ENCODE assay signal across 8 cellular contexts in the genomic region with DNA sequence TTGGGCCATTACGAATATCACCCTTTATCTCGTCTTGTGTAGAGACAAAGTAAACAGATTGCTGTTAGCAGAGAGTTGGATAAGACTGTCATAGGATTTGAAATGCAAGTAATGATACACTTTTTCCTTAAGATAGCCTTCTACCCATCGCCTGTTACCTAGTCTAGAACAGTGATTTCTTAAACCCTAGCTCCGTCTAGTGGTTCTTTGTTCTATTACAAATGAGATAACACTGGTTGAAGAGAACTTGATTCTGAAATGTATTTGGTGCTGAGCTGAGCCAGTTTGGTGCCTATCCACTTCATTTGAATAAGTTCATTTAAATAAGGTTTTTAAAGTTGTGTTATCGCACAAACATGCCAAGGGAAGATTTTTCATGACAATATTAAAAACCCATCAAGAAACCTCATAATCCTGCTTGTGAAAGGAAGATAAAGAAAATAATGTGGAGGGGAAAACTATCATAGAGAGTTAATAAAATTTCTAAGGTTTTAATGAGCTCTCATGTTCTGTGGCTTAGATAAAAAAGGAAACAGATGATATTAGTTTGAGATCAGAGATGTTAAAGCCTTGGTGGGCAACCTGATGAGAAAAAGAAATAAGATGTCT. TPM values are rescaled to one million over a fixed set of nuclear protein-coding genes. Genes with fewer than 3 reads are reported as not detected.
DNase-seq lines count a peak whose midpoint lies in the region; ATAC-seq, FAIRE-seq and TF ChIP-seq lines count a peak whose summit lies in the region.

No MANE protein-coding gene starts in this region.

- no peak for TF ChIP-seq POLR2A in GM12891 (IDR thresholded peaks at IDR 0.05; ENCODE audit: low read depth, low read length)

- POLR2A ChIA-PET in WTC11 (lab: Charles Lee): no interaction called here

- no peak overlapping the region for H3K27ac ChIP-seq in smooth muscle cell (ENCODE audit: low read depth)

- H3K4me3 ChIP-seq in smooth muscle cell: no peak overlapping the region

- H3K4me1 ChIP-seq in smooth muscle cell (ENCODE audit: low read depth): no peaks in the 10 kb centered on the region

- intact Hi-C loops in left ventricle myocardium superior (cut with micrococcal nuclease): no loop called here

- no peaks in the 10 kb centered on the region for H3K36me3 ChIP-seq in smooth muscle cell (ENCODE audit: low read depth)

- peaks cover 35% of the 10 kb centered on the region for H3K27me3 Mint-ChIP-seq in WTC11 (ENCODE audit: low read depth)

- no peaks in the 10 kb centered on the region for H3K9me3 ChIP-seq in smooth muscle cell (replicated peaks; ENCODE audit: low read depth)

- no peaks in the 10 kb centered on the region for H4K20me1 ChIP-seq in smooth muscle cell (ENCODE audit: low read depth)

- H3K9ac ChIP-seq in smooth muscle cell (ENCODE audit: low read depth): no peak overlapping the region

- DNase-seq in AG08396 (ENCODE audit: low spot score) (peak; percentile 56), GM12891 (ENCODE audit: insufficient read length, low spot score) (no peak), NCI-H2107 (lab: John Stamatoyannopoulos, UW) (peak; percentile 62), WTC11 (ENCODE audit: low spot score) (no peak), left ventricle myocardium superior (no peak), smooth muscle cell (lab: John Stamatoyannopoulos, UW; ENCODE audit: unreplicated experiment) (no peak)

- no peaks in the 10 kb centered on the region for H3K36me3 Mint-ChIP-seq in WTC11

- no peak overlapping the region for H2AFZ ChIP-seq in smooth muscle cell (ENCODE audit: low read depth)

- no peak overlapping the region for H3K4me3 Mint-ChIP-seq in WTC11

- peaks cover 10% of the 10 kb centered on the region for H3K4me1 Mint-ChIP-seq in WTC11

- TF ChIP-seq CTCF in WTC11 (IDR thresholded peaks at IDR 0.05): peak; percentile 19; the same call in 1 of the 2 replicates
- TF ChIP-seq CTCF in smooth muscle cell (IDR thresholded peaks at IDR 0.05; ENCODE audit: borderline replicate concordance, insufficient read depth, poor library complexity, severe bottlenecking): peak; percentile 53

- no peaks in the 10 kb centered on the region for H3K9me3 Mint-ChIP-seq in WTC11

- H3F3A ChIP-seq in smooth muscle cell (ENCODE audit: low read depth): no peaks in the 10 kb centered on the region

- H3K79me2 ChIP-seq in smooth muscle cell (ENCODE audit: low read depth): no peaks in the 10 kb centered on the region

- H3K4me2 ChIP-seq in smooth muscle cell: no peak overlapping the region

- FAIRE-seq in GM12891 (lab: Jason Lieb, UNC): peak; percentile 81

- no peak overlapping the region for H3K27ac Mint-ChIP-seq in WTC11

- CTCF ChIA-PET in WTC11 (lab: Charles Lee): interaction anchor here (0.6 to 3.8 kb wide), 23 partner anchors 9 to 761 kb away, joined by 3 to 64 read pairs (median 5); no protein-coding TSS in a partner anchor

- ATAC-seq in WTC11 (peak; percentile 19), left ventricle myocardium superior (peak; percentile 65), HG02884 (IDR thresholded peaks at IDR 0.05; ENCODE audit: unreplicated experiment) (no peak), HG03432 (IDR thresholded peaks at IDR 0.05; ENCODE audit: unreplicated experiment) (no peak)

- 30% methylated on average over 5 of the region's 5 CpGs for WGBS in smooth muscle cell (ENCODE audit: low lambda C conversion rate)

- H3K27me3 ChIP-seq in smooth muscle cell (ENCODE audit: low read depth): peaks cover 34% of the 10 kb centered on the region

TF ChIP-seq in GM12891, 5 proteins besides CTCF, POLR2A, EP300 and RAD21:
- TF ChIP-seq POU2F2 (IDR thresholded peaks at IDR 0.05; ENCODE audit: low read depth, low read length): no peak
- TF ChIP-seq SPI1 (IDR thresholded peaks at IDR 0.05; ENCODE audit: low read depth, low read length): no peak
- no peak for TF ChIP-seq PAX5 (IDR thresholded peaks at IDR 0.05; ENCODE audit: insufficient read depth, low read length, severe bottlenecking)
- TF ChIP-seq POLR2AphosphoS5 (IDR thresholded peaks at IDR 0.05; ENCODE audit: low read depth, low read length): no peak
- no peak for TF ChIP-seq TAF1 (IDR thresholded peaks at IDR 0.05; ENCODE audit: low read depth, low read length)

TF ChIP-seq in WTC11, 78 proteins besides CTCF, POLR2A, EP300 and RAD21 (continues in another document):
- TF ChIP-seq TEAD4 (CRISPR knock-in tag; IDR thresholded peaks at IDR 0.05): no peak
- TF ChIP-seq ZNF671 (CRISPR knock-in tag; IDR thresholded peaks at IDR 0.05): no peak
- no peak for TF ChIP-seq SOX15 (CRISPR knock-in tag; IDR thresholded peaks at IDR 0.05)
- no peak for TF ChIP-seq ZNF317 (CRISPR knock-in tag; IDR thresholded peaks at IDR 0.05; ENCODE audit: borderline replicate concordance, low read depth)
- no peak for TF ChIP-seq ZNF138 (CRISPR knock-in tag; conservative IDR thresholded peaks at IDR 0.05)
- no peak for TF ChIP-seq AFF4 (CRISPR knock-in tag; IDR thresholded peaks at IDR 0.05; ENCODE audit: borderline replicate concordance)
- no peak for TF ChIP-seq FOXJ3 (CRISPR knock-in tag; IDR thresholded peaks at IDR 0.05; ENCODE audit: borderline replicate concordance)
- TF ChIP-seq, protein P1, sequence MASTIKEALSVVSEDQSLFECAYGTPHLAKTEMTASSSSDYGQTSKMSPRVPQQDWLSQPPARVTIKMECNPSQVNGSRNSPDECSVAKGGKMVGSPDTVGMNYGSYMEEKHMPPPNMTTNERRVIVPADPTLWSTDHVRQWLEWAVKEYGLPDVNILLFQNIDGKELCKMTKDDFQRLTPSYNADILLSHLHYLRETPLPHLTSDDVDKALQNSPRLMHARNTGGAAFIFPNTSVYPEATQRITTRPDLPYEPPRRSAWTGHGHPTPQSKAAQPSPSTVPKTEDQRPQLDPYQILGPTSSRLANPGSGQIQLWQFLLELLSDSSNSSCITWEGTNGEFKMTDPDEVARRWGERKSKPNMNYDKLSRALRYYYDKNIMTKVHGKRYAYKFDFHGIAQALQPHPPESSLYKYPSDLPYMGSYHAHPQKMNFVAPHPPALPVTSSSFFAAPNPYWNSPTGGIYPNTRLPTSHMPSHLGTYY (CRISPR knock-in tag; IDR thresholded peaks at IDR 0.05): no peak
- no peak for TF ChIP-seq NR3C1 (CRISPR knock-in tag; conservative IDR thresholded peaks at IDR 0.05; ENCODE audit: low read depth)
- TF ChIP-seq FOXP1 (CRISPR knock-in tag; IDR thresholded peaks at IDR 0.05; ENCODE audit: borderline replicate concordance): no peak
- TF ChIP-seq JAZF1 (CRISPR knock-in tag; IDR thresholded peaks at IDR 0.05): no peak
- TF ChIP-seq STAT6 (CRISPR knock-in tag; conservative IDR thresholded peaks at IDR 0.05; ENCODE audit: low read depth): no peak

RNA-seq across cellular contexts. Expression of gene KCNH1, which starts 1.5 kb away (rescaled TPM):
- 0.14 TPM for polyA plus RNA-seq in GM12891 (2012; ENCODE audit: low read depth, missing spikeins)
- total RNA-seq in WTC11 (2021) (0.11 to 0.21 TPM (median 0.17 TPM) in 3 replicates), left ventricle myocardium superior (not detected), smooth muscle cell (0.58 and 1.9 TPM in 2 replicates)
- 0.30 and 0.71 TPM in 2 replicates for polyA plus RNA-seq in smooth muscle cell

Comparison
In these comparisons a context has a peak if more than half of its experiments do, and no peak if none do; other contexts are left out.
1. DNase-seq: peak in AG08396 (single experiment) and NCI-H2107 (single experiment); none in GM12891 (single experiment), WTC11 (single experiment), left ventricle myocardium superior (single experiment) and smooth muscle cell (single experiment).
2. ATAC-seq: peak in WTC11 (single experiment) and left ventricle myocardium superior (single experiment); none in HG02884 (single experiment) and HG03432 (single experiment).